Comparison of ENCODE assay signal across 9 cellular contexts in genomic region chr5:44875661-44876250, GRCh38.
DNase-seq lines count a peak whose midpoint lies in the region; ATAC-seq and TF ChIP-seq lines count a peak whose summit lies in the region.
"Had no signal": no experiment of that assay in that cellular context is flagged by ENCODE, and none has a peak within 500 bp of the region (broad histone marks: within the 10 kb centered on the region; RNA-seq: fewer than 3 reads in every experiment).

No MANE protein-coding gene starts in this region.

- H3K27ac Mint-ChIP-seq in HFFc6: no peak overlapping the region

- ATAC-seq in GM19328 (IDR thresholded peaks at IDR 0.05; ENCODE audit: unreplicated experiment) (peak; percentile 99), HG03159 (IDR thresholded peaks at IDR 0.05; ENCODE audit: unreplicated experiment) (peak; percentile 100), sciatic nerve (no peak)
- ATAC-seq: K562 had no signal

- peaks cover 7% of the 10 kb centered on the region for H3K4me1 Mint-ChIP-seq in HFFc6 (ENCODE audit: low read depth)

- H3K36me3 Mint-ChIP-seq in HFFc6 (ENCODE audit: low read depth): no peaks in the 10 kb centered on the region

- DNase-seq in COLO829 (ENCODE audit: low spot score) (peak; percentile 54), SW 1271 (lab: John Stamatoyannopoulos, UW) (peak; percentile 88 to 97), fibroblast of villous mesenchyme (ENCODE audit: low read depth) (peak; percentile 11), sciatic nerve (ENCODE audit: low spot score) (no peak), NCI-H1436 (lab: John Stamatoyannopoulos, UW) (no peak), HFFc6 (no peak)

- H3K4me3 ChIP-seq in fibroblast of villous mesenchyme (ENCODE audit: low read depth, low read length): no peak overlapping the region
- H3K4me3 ChIP-seq: K562 had no signal

- H3K4me3 Mint-ChIP-seq in HFFc6: no peak overlapping the region

- TF ChIP-seq CTCF in fibroblast of villous mesenchyme (IDR thresholded peaks at IDR 0.05; ENCODE audit: insufficient read depth, low read depth, low read length): no peak
- no peak for TF ChIP-seq CTCF in HFFc6 (IDR thresholded peaks at IDR 0.05)

- H3K9me3 Mint-ChIP-seq in HFFc6: peaks cover 10% of the 10 kb centered on the region

- no peaks in the 10 kb centered on the region for H3K27me3 Mint-ChIP-seq in HFFc6 (ENCODE audit: insufficient read depth)

- intact Hi-C loops in sciatic nerve (cut with DNase I): no loop called here

Comparison
In these comparisons a context has a peak if more than half of its experiments do, and no peak if none do; other contexts are left out.
1. DNase-seq: peak in COLO829 (single experiment), SW 1271 (2 of 2) and fibroblast of villous mesenchyme (single experiment); none in sciatic nerve (single experiment), NCI-H1436 (single experiment) and HFFc6 (single experiment).